In the genomic region with DNA sequence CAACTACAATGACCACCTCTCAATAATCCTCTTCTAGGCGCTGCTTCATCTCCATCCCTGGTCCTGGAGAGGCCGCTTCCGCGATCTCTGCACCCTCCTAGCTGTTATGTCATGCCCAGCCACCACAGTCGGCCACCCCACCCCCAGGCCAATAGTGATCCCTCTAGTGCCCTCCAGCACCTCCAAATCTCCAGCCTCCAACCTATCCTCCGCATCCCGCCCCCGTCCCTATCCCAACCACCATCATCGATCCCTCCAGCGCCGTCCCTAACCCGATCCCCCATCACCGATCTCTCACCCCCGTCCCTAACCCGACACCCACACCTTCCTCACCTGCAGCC, we compare ENCODE assay signal across 8 cellular contexts. TPM values are rescaled to one million over a fixed set of nuclear protein-coding genes. Genes with fewer than 3 reads are reported as not detected.
A peak's percentile ranks its signal among the peaks of the same experiment; 100 is the strongest.
DNase-seq lines count a peak whose midpoint lies in the region; ATAC-seq and TF ChIP-seq lines count a peak whose summit lies in the region.

No MANE protein-coding gene starts in this region.

- no peaks in the 10 kb centered on the region for H3K9me3 Mint-ChIP-seq in activated CD8-positive, alpha-beta T cell treated with anti-CD3 and anti-CD28 coated beads, Interleukin-2, amount 10 ng/mL, durations not matched to agents 7 days and 5 days (ENCODE audit: insufficient read depth)

- peaks cover 28% of the 10 kb centered on the region for H3K4me1 Mint-ChIP-seq in activated CD8-positive, alpha-beta T cell treated with anti-CD3 and anti-CD28 coated beads, Interleukin-2, amount 10 ng/mL, durations not matched to agents 7 days and 5 days (ENCODE audit: low read depth)

- H3K4me3 ChIP-seq in GM12865 (ENCODE audit: low read depth, low read length) = peak overlapping the region; percentile 79
- H3K4me3 ChIP-seq in parathyroid adenoma (ENCODE audit: low read depth, low read length) = peak overlapping the region; percentile 79

- peak overlapping the region; percentile 91 for H3K4me3 Mint-ChIP-seq in activated CD8-positive, alpha-beta T cell treated with anti-CD3 and anti-CD28 coated beads, Interleukin-2, amount 10 ng/mL, durations not matched to agents 7 days and 5 days

- DNase-seq in GM12865 (ENCODE audit: low read depth) (no peak), glomerular visceral epithelial cell (ENCODE audit: extremely low spot score) (peak; percentile 5), inferior parietal cortex (ENCODE audit: extremely low spot score) (no peak), NOMO-1 (lab: John Stamatoyannopoulos, UW; ENCODE audit: unreplicated experiment in 2 of 2) (no peak), GM20000 (ENCODE audit: low spot score) (no peak)
- DNase-seq in activated CD8-positive, alpha-beta T cell treated with anti-CD3 and anti-CD28 coated beads, Interleukin-2, amount 10 ng/mL, durations not matched to agents 7 days and 5 days = peak; percentile 26

- no peak overlapping the region for H3K9ac ChIP-seq in parathyroid adenoma

- POLR2A ChIA-PET in activated CD8-positive, alpha-beta T cell treated with anti-CD3 and anti-CD28 coated beads, Interleukin-2, amount 10 ng/mL, durations not matched to agents 7 days and 5 days (lab: Charles Lee) = interaction anchor here (0.6 to 1.9 kb wide), 10 partner anchors 11 to 265 kb away, joined by 3 to 16 read pairs (median 5); a partner anchor contains a TSS

- peak overlapping the region; percentile 93 for H3K27ac Mint-ChIP-seq in activated CD8-positive, alpha-beta T cell treated with anti-CD3 and anti-CD28 coated beads, Interleukin-2, amount 10 ng/mL, durations not matched to agents 7 days and 5 days

- CTCF ChIA-PET in activated CD8-positive, alpha-beta T cell treated with anti-CD3 and anti-CD28 coated beads, Interleukin-2, amount 10 ng/mL, durations not matched to agents 7 days and 5 days (lab: Charles Lee) = interaction anchor here (0.7 to 1.5 kb wide), 2 partner anchors 153 to 186 kb away, joined by 4 to 5 read pairs; a partner anchor contains a TSS

- H3K36me3 Mint-ChIP-seq in activated CD8-positive, alpha-beta T cell treated with anti-CD3 and anti-CD28 coated beads, Interleukin-2, amount 10 ng/mL, durations not matched to agents 7 days and 5 days (ENCODE audit: low read depth) = peaks cover 12% of the 10 kb centered on the region

- no peaks in the 10 kb centered on the region for H3K4me1 ChIP-seq in parathyroid adenoma

- ATAC-seq in HG03432 (IDR thresholded peaks at IDR 0.05; ENCODE audit: unreplicated experiment) = peak; percentile 20
- peak; percentile 31 for ATAC-seq in activated CD8-positive, alpha-beta T cell treated with anti-CD3 and anti-CD28 coated beads, Interleukin-2, amount 10 ng/mL, durations not matched to agents 7 days and 5 days

- H3K9me3 ChIP-seq in parathyroid adenoma (ENCODE audit: control insufficient read depth, low read length) = no peaks in the 10 kb centered on the region

- TF ChIP-seq CTCF in GM12865 (IDR thresholded peaks at IDR 0.05; ENCODE audit: insufficient read depth, low read depth, low read length, missing control alignments) = no peak
- no peak for TF ChIP-seq CTCF in parathyroid adenoma (IDR thresholded peaks at IDR 0.05)
- TF ChIP-seq CTCF in GM20000 (IDR thresholded peaks at IDR 0.05; ENCODE audit: extremely low read depth, missing control alignments) = no peak

- H3K27me3 Mint-ChIP-seq in activated CD8-positive, alpha-beta T cell treated with anti-CD3 and anti-CD28 coated beads, Interleukin-2, amount 10 ng/mL, durations not matched to agents 7 days and 5 days (ENCODE audit: low read depth) = no peaks in the 10 kb centered on the region

- H3K79me2 ChIP-seq in parathyroid adenoma = no peaks in the 10 kb centered on the region

- peak overlapping the region; percentile 68 for H3K4me2 ChIP-seq in parathyroid adenoma (ENCODE audit: low read length)

- H3K27ac ChIP-seq in parathyroid adenoma = peak overlapping the region; percentile 83

- H2AFZ ChIP-seq in parathyroid adenoma = peak overlapping the region; percentile 93

- no peaks in the 10 kb centered on the region for H3K27me3 ChIP-seq in parathyroid adenoma (ENCODE audit: control insufficient read depth, insufficient read depth, low read length)

- no peaks in the 10 kb centered on the region for H3K36me3 ChIP-seq in parathyroid adenoma (ENCODE audit: control insufficient read depth, insufficient read depth, low read length)

RNA-seq across cellular contexts. Expression of a gene that starts 0.9 kb away (rescaled TPM):
- total RNA-seq in activated CD8-positive, alpha-beta T cell treated with anti-CD3 and anti-CD28 coated beads, Interleukin-2, amount 10 ng/mL, durations not matched to agents 7 days and 5 days = 10 to 100 TPM; 16.3 to 18.4 TPM

RNA-seq across cellular contexts. Expression of a gene that starts 31.0 kb away (rescaled TPM):
- total RNA-seq in activated CD8-positive, alpha-beta T cell treated with anti-CD3 and anti-CD28 coated beads, Interleukin-2, amount 10 ng/mL, durations not matched to agents 7 days and 5 days = 10 to 100 TPM; 91.8 to 93.9 TPM

RNA-seq across cellular contexts. Expression of a gene that starts 40.2 kb away (rescaled TPM):
- total RNA-seq in activated CD8-positive, alpha-beta T cell treated with anti-CD3 and anti-CD28 coated beads, Interleukin-2, amount 10 ng/mL, durations not matched to agents 7 days and 5 days = 10 to 100 TPM; 20.2 to 20.5 TPM

Comparison
In these comparisons a context has a peak if more than half of its experiments do, and no peak if none do; other contexts are left out.
1. DNase-seq: peak in activated CD8-positive, alpha-beta T cell treated with anti-CD3 and anti-CD28 coated beads, Interleukin-2, amount 10 ng/mL, durations not matched to agents 7 days and 5 days (single experiment) and glomerular visceral epithelial cell (single experiment); none in GM12865 (single experiment), inferior parietal cortex (single experiment), NOMO-1 (0 of 2) and GM20000 (single experiment).